In genomic region chr7:133199831-133200230, GRCh38 we compare ENCODE assay signal across 32 cellular contexts.
"Had no signal": no experiment of that assay in that cellular context is flagged by ENCODE, and none has a peak within 500 bp of the region (broad histone marks: within the 10 kb centered on the region; RNA-seq: fewer than 3 reads in every experiment).

No MANE protein-coding gene starts in this region.

- H3K27me3 ChIP-seq: ascending aorta, breast epithelium, colonic mucosa had no signal

- ATAC-seq: activated CD4-positive, CD25-positive, alpha-beta regulatory T cell treated with anti-CD3 and anti-CD28 coated beads, Interleukin-2, amount 50 U/mL, for 24 hours; activated CD8-positive, alpha-beta T cell treated with anti-CD3 and anti-CD28 coated beads for 36 hours; activated naive CD4-positive, alpha-beta T cell treated with anti-CD3 and anti-CD28 coated beads, Interleukin-2, amount 50 U/mL, for 72 hours; activated T-cell treated with anti-CD3 and anti-CD28 coated beads, Interleukin-2, amount 50 U/mL, for 4 hours; activated T-helper 17 cell treated with anti-CD3 and anti-CD28 coated beads, Interleukin-2, amount 50 U/mL, for 72 hours; heart left ventricle; T-helper 17 cell; WTC11 had no signal

- H3K4me1 ChIP-seq: ascending aorta, breast epithelium, colonic mucosa, heart left ventricle had no signal

- H3K4me1 Mint-ChIP-seq: activated naive CD4-positive, alpha-beta T cell treated with anti-CD3 and anti-CD28 coated beads, Interleukin-2, amount 10 ng/mL, durations not matched to agents 7 days and 5 days; activated naive CD8-positive, alpha-beta T cell treated with anti-CD3 and anti-CD28 coated beads, Interleukin-2, amount 10 ng/mL, durations not matched to agents 7 days and 5 days; activated T-helper 17 cell treated with anti-CD3 and anti-CD28 coated beads, Interleukin-2, amount 50 U/mL, for 72 hours; T-helper 17 cell had no signal

- H3K9me3 Mint-ChIP-seq: activated CD8-positive, alpha-beta T cell treated with anti-CD3 and anti-CD28 coated beads for 36 hours; activated naive CD4-positive, alpha-beta T cell treated with anti-CD3 and anti-CD28 coated beads, Interleukin-2, amount 10 ng/mL, durations not matched to agents 7 days and 5 days; activated naive CD4-positive, alpha-beta T cell treated with anti-CD3 and anti-CD28 coated beads, Interleukin-2, amount 50 U/mL, for 72 hours; activated naive CD8-positive, alpha-beta T cell treated with anti-CD3 and anti-CD28 coated beads, Interleukin-2, amount 10 ng/mL, durations not matched to agents 7 days and 5 days; activated T-cell treated with anti-CD3 and anti-CD28 coated beads, Interleukin-2, amount 50 U/mL, for 4 hours; activated T-helper 17 cell treated with anti-CD3 and anti-CD28 coated beads, Interleukin-2, amount 50 U/mL, for 72 hours; T-helper 2 cell treated with Interferon-gamma antibody and Interleukin-4, amounts not matched to agents 5 μg/mL and 100 μg/mL, for 36 hours; WTC11 had no signal

- H3K9me3 ChIP-seq: ascending aorta, breast epithelium, colonic mucosa, heart left ventricle had no signal

- H3K36me3 ChIP-seq: ascending aorta, breast epithelium, cardiac muscle cell, colonic mucosa, heart left ventricle had no signal

- H3K36me3 Mint-ChIP-seq: activated naive CD4-positive, alpha-beta T cell treated with anti-CD3 and anti-CD28 coated beads, Interleukin-2, amount 10 ng/mL, durations not matched to agents 7 days and 5 days; activated naive CD4-positive, alpha-beta T cell treated with anti-CD3 and anti-CD28 coated beads, Interleukin-2, amount 50 U/mL, for 72 hours; activated naive CD8-positive, alpha-beta T cell treated with anti-CD3 and anti-CD28 coated beads, Interleukin-2, amount 10 ng/mL, durations not matched to agents 7 days and 5 days; brain; WTC11 had no signal

- H3K27ac Mint-ChIP-seq: activated CD8-positive, alpha-beta T cell treated with anti-CD3 and anti-CD28 coated beads for 36 hours; activated naive CD4-positive, alpha-beta T cell treated with anti-CD3 and anti-CD28 coated beads, Interleukin-2, amount 10 ng/mL, durations not matched to agents 7 days and 5 days; activated naive CD4-positive, alpha-beta T cell treated with anti-CD3 and anti-CD28 coated beads, Interleukin-2, amount 50 U/mL, for 72 hours; activated naive CD8-positive, alpha-beta T cell treated with anti-CD3 and anti-CD28 coated beads, Interleukin-2, amount 10 ng/mL, durations not matched to agents 7 days and 5 days; activated T-helper 17 cell treated with anti-CD3 and anti-CD28 coated beads, Interleukin-2, amount 50 U/mL, for 72 hours; brain; T-helper 17 cell; T-helper 2 cell treated with Interferon-gamma antibody and Interleukin-4, amounts not matched to agents 5 μg/mL and 100 μg/mL, for 36 hours; WTC11 had no signal

- H3K4me3 Mint-ChIP-seq: activated CD8-positive, alpha-beta T cell treated with anti-CD3 and anti-CD28 coated beads for 36 hours; activated naive CD4-positive, alpha-beta T cell treated with anti-CD3 and anti-CD28 coated beads, Interleukin-2, amount 10 ng/mL, durations not matched to agents 7 days and 5 days; activated naive CD8-positive, alpha-beta T cell treated with anti-CD3 and anti-CD28 coated beads, Interleukin-2, amount 10 ng/mL, durations not matched to agents 7 days and 5 days; activated T-cell treated with anti-CD3 and anti-CD28 coated beads, Interleukin-2, amount 50 U/mL, for 4 hours; activated T-helper 17 cell treated with anti-CD3 and anti-CD28 coated beads, Interleukin-2, amount 50 U/mL, for 72 hours; brain; T-helper 17 cell; T-helper 2 cell treated with Interferon-gamma antibody and Interleukin-4, amounts not matched to agents 5 μg/mL and 100 μg/mL, for 36 hours; WTC11 had no signal

- H3K27ac ChIP-seq: ascending aorta, breast epithelium, cardiac muscle cell, colonic mucosa, epithelial cell of prostate, heart left ventricle, VCaP had no signal

- DNase-seq: activated CD4-positive, alpha-beta T cell treated with anti-CD3 and anti-CD28 coated beads for 48 hours; activated CD4-positive, alpha-beta T cell treated with anti-CD3 and anti-CD28 coated beads, Interleukin-2, amount 50 U/mL, for 1 hour; activated CD4-positive, alpha-beta T cell treated with anti-CD3 and anti-CD28 coated beads, Interleukin-2, amount 50 U/mL, for 48 hours; activated CD8-positive, alpha-beta memory T cell treated with anti-CD3 and anti-CD28 coated beads for 24 hours; activated CD8-positive, alpha-beta T cell treated with anti-CD3 and anti-CD28 coated beads for 36 hours; activated effector memory CD4-positive, alpha-beta T cell treated with anti-CD3 and anti-CD28 coated beads, Interleukin-2, amount 50 U/mL, for 16 hours; activated naive CD4-positive, alpha-beta T cell treated with anti-CD3 and anti-CD28 coated beads, Interleukin-2, amount 10 ng/mL, durations not matched to agents 7 days and 5 days; activated naive CD8-positive, alpha-beta T cell treated with anti-CD3 and anti-CD28 coated beads, Interleukin-2, amount 10 ng/mL, durations not matched to agents 7 days and 5 days; activated T-cell treated with anti-CD3 and anti-CD28 coated beads, Interleukin-2, amount 50 U/mL, for 4 hours; central memory CD4-positive, alpha-beta T cell; cerebellar nuclear complex; colonic mucosa; effector CD8-positive, alpha-beta T cell; foreskin fibroblast; heart left ventricle; T-helper 1 cell; T-helper 17 cell; T1000 had no signal

- H3K4me3 ChIP-seq: ascending aorta, breast epithelium, cardiac muscle cell, colonic mucosa, heart left ventricle had no signal

- FAIRE-seq: endometrium, endothelial cell of umbilical vein, frontal cortex had no signal
